In genomic region chr14:58666737-58667136, GRCh38 we compare ENCODE assay signal across 29 cellular contexts.
"Had no signal": no experiment of that assay in that cellular context is flagged by ENCODE, and none has a peak within 500 bp of the region (broad histone marks: within the 10 kb centered on the region; RNA-seq: fewer than 3 reads in every experiment).

No MANE protein-coding gene starts in this region.

- ATAC-seq: activated T-cell treated with anti-CD3 and anti-CD28 coated beads, Interleukin-2, amount 50 U/mL, for 4 hours; body of pancreas; gastroesophageal sphincter had no signal

- DNase-seq: activated CD4-positive, alpha-beta T cell treated with anti-CD3 and anti-CD28 coated beads for 36 hours; activated CD4-positive, alpha-beta T cell treated with anti-CD3 and anti-CD28 coated beads, Interleukin-2, amount 10 ng/mL, durations not matched to agents 24 days and 14 days; activated CD4-positive, CD25-positive, alpha-beta regulatory T cell; activated CD4-positive, CD25-positive, alpha-beta regulatory T cell treated with anti-CD3 and anti-CD28 coated beads, Interleukin-2, amount 50 U/mL, for 72 hours; activated CD8-positive, alpha-beta memory T cell treated with anti-CD3 and anti-CD28 coated beads, Interleukin-2, amount 50 U/mL, for 48 hours; activated effector memory CD4-positive, alpha-beta T cell treated with anti-CD3 and anti-CD28 coated beads, Interleukin-2, amount 50 U/mL, for 16 hours; activated naive CD4-positive, alpha-beta T cell treated with anti-CD3 and anti-CD28 coated beads for 36 hours; activated naive CD8-positive, alpha-beta T cell treated with anti-CD3 and anti-CD28 coated beads for 36 hours; activated naive CD8-positive, alpha-beta T cell treated with anti-CD3 and anti-CD28 coated beads, Interleukin-2, amount 50 U/mL, for 24 hours; activated T-cell treated with anti-CD3 and anti-CD28 coated beads for 4 hours; activated T-cell treated with anti-CD3 and anti-CD28 coated beads, Interleukin-2, amount 50 U/mL, for 4 hours; adrenal gland; amygdala; aorta; body of pancreas; central memory CD4-positive, alpha-beta T cell; cerebellar nuclear complex; colonic mucosa; effector CD8-positive, alpha-beta T cell; esophagus squamous epithelium; foreskin melanocyte; hippocampal formation; T-helper 2 cell had no signal

- H3K4me1 ChIP-seq: adrenal gland, colonic mucosa, esophagus squamous epithelium had no signal

- H3K9me3 ChIP-seq: adrenal gland, body of pancreas, colonic mucosa, esophagus squamous epithelium, gastroesophageal sphincter had no signal

- H3K4me3 Mint-ChIP-seq: activated CD4-positive, alpha-beta memory T cell treated with anti-CD3 and anti-CD28 coated beads for 36 hours; activated CD4-positive, alpha-beta T cell treated with anti-CD3 and anti-CD28 coated beads for 36 hours; activated CD4-positive, alpha-beta T cell treated with anti-CD3 and anti-CD28 coated beads, Interleukin-2, amount 10 ng/mL, durations not matched to agents 24 days and 14 days; activated naive CD4-positive, alpha-beta T cell treated with anti-CD3 and anti-CD28 coated beads for 36 hours; activated naive CD4-positive, alpha-beta T cell treated with anti-CD3 and anti-CD28 coated beads, Interleukin-2, amount 50 U/mL, for 24 hours; activated naive CD8-positive, alpha-beta T cell treated with anti-CD3 and anti-CD28 coated beads for 36 hours; activated naive CD8-positive, alpha-beta T cell treated with anti-CD3 and anti-CD28 coated beads, Interleukin-2, amount 50 U/mL, for 24 hours; activated T-cell treated with anti-CD3 and anti-CD28 coated beads, Interleukin-2, amount 50 U/mL, for 4 hours; activated T-helper 1 cell treated with anti-CD3 and anti-CD28 coated beads, Interleukin-12 subunit alpha, Interleukin-12 subunit beta, Interleukin-2, Interleukin-4 antibody, amounts not matched to agents 30 ng/mL and 10 ng/mL and 1 ng/mL, durations not matched to agents 14 hours and 24 hours and 36 hours had no signal

- H3K36me3 ChIP-seq: adrenal gland, colonic mucosa, esophagus squamous epithelium, gastroesophageal sphincter had no signal

- H3K27ac ChIP-seq: adrenal gland, body of pancreas, colonic mucosa, epithelial cell of prostate, esophagus squamous epithelium, gastroesophageal sphincter had no signal

- H3K27me3 Mint-ChIP-seq: activated CD4-positive, alpha-beta T cell treated with anti-CD3 and anti-CD28 coated beads for 36 hours; activated naive CD4-positive, alpha-beta T cell treated with anti-CD3 and anti-CD28 coated beads, Interleukin-2, amount 50 U/mL, for 24 hours; activated naive CD8-positive, alpha-beta T cell treated with anti-CD3 and anti-CD28 coated beads for 36 hours; activated naive CD8-positive, alpha-beta T cell treated with anti-CD3 and anti-CD28 coated beads, Interleukin-2, amount 50 U/mL, for 24 hours had no signal

- H3K4me3 ChIP-seq: adrenal gland, body of pancreas, colonic mucosa, esophagus squamous epithelium, gastroesophageal sphincter had no signal

- H3K27ac Mint-ChIP-seq: activated CD4-positive, alpha-beta memory T cell treated with anti-CD3 and anti-CD28 coated beads for 36 hours; activated CD4-positive, alpha-beta T cell treated with anti-CD3 and anti-CD28 coated beads for 36 hours; activated CD4-positive, alpha-beta T cell treated with anti-CD3 and anti-CD28 coated beads, Interleukin-2, amount 10 ng/mL, durations not matched to agents 24 days and 14 days; activated naive CD4-positive, alpha-beta T cell treated with anti-CD3 and anti-CD28 coated beads for 36 hours; activated naive CD4-positive, alpha-beta T cell treated with anti-CD3 and anti-CD28 coated beads, Interleukin-2, amount 50 U/mL, for 24 hours; activated naive CD8-positive, alpha-beta T cell treated with anti-CD3 and anti-CD28 coated beads for 36 hours; activated naive CD8-positive, alpha-beta T cell treated with anti-CD3 and anti-CD28 coated beads, Interleukin-2, amount 50 U/mL, for 24 hours; activated T-helper 2 cell treated with anti-CD3 and anti-CD28 coated beads, Interferon-gamma antibody, Interleukin-2, Interleukin-4, amounts not matched to agents 10 μg/mL and 5 μg/mL and 100 μg/mL, durations not matched to agents 14 hours and 24 hours and 36 hours had no signal

- H3K9me3 Mint-ChIP-seq: activated CD4-positive, alpha-beta memory T cell treated with anti-CD3 and anti-CD28 coated beads for 36 hours; activated CD4-positive, alpha-beta T cell treated with anti-CD3 and anti-CD28 coated beads, Interleukin-2, amount 10 ng/mL, durations not matched to agents 24 days and 14 days; activated naive CD4-positive, alpha-beta T cell treated with anti-CD3 and anti-CD28 coated beads for 36 hours; activated naive CD4-positive, alpha-beta T cell treated with anti-CD3 and anti-CD28 coated beads, Interleukin-2, amount 50 U/mL, for 24 hours; activated naive CD8-positive, alpha-beta T cell treated with anti-CD3 and anti-CD28 coated beads for 36 hours; activated naive CD8-positive, alpha-beta T cell treated with anti-CD3 and anti-CD28 coated beads, Interleukin-2, amount 50 U/mL, for 24 hours; activated T-cell treated with anti-CD3 and anti-CD28 coated beads, Interleukin-2, amount 50 U/mL, for 4 hours; activated T-helper 1 cell treated with anti-CD3 and anti-CD28 coated beads, Interleukin-12 subunit alpha, Interleukin-12 subunit beta, Interleukin-2, Interleukin-4 antibody, amounts not matched to agents 30 ng/mL and 10 ng/mL and 1 ng/mL, durations not matched to agents 14 hours and 24 hours and 36 hours; activated T-helper 2 cell treated with anti-CD3 and anti-CD28 coated beads, Interferon-gamma antibody, Interleukin-2, Interleukin-4, amounts not matched to agents 10 μg/mL and 5 μg/mL and 100 μg/mL, durations not matched to agents 14 hours and 24 hours and 36 hours had no signal

- H3K36me3 Mint-ChIP-seq: activated CD4-positive, alpha-beta memory T cell treated with anti-CD3 and anti-CD28 coated beads for 36 hours; activated naive CD8-positive, alpha-beta T cell treated with anti-CD3 and anti-CD28 coated beads for 36 hours had no signal
